In genomic region chr22:36378080-36378788, GRCh38 we compare ENCODE assay signal across 11 cellular contexts. TPM values are rescaled to one million over a fixed set of nuclear protein-coding genes. Genes with fewer than 3 reads are reported as not detected.
A peak's percentile ranks its signal among the peaks of the same experiment; 100 is the strongest.
DNase-seq lines count a peak whose midpoint lies in the region; ATAC-seq, FAIRE-seq and TF ChIP-seq lines count a peak whose summit lies in the region.
"Had no signal": no experiment of that assay in that cellular context is flagged by ENCODE, and none has a peak within 500 bp of the region (broad histone marks: within the 10 kb centered on the region; RNA-seq: fewer than 3 reads in every experiment).

No MANE protein-coding gene starts in this region.

- TF ChIP-seq CTCF in liver (IDR thresholded peaks at IDR 0.05; ENCODE audit: low read depth, low read length, missing input control) (no peak), HepG2 (CRISPR knock-in tag; IDR thresholded peaks at IDR 0.05) (no peak), colonic mucosa (IDR thresholded peaks at IDR 0.05) (no peak), nephron (IDR thresholded peaks at IDR 0.05; ENCODE audit: unreplicated experiment in 3 of 3) (no peak)

- H3K4me3 ChIP-seq in liver (ENCODE audit: low read depth in 1 of 3, low read length in 3 of 3) (no peak overlapping the region), HepG2 (replicated peaks in 1 of 3; ENCODE audit: insufficient read depth in 1 of 3, low read depth in 2 of 3, low read length in 3 of 3) (no peak overlapping the region), colonic mucosa (no peak overlapping the region), aorta (ENCODE audit: low read length in 2 of 2) (no peak overlapping the region)
- H3K4me3 ChIP-seq: SJCRH30 had no signal

- no peak for TF ChIP-seq POLR2A in HepG2 (IDR thresholded peaks at IDR 0.05; ENCODE audit: insufficient read depth in 1 of 2, low read depth in 2 of 2, low read length in 2 of 2)

- peaks cover 90% of the 10 kb centered on the region for H3K79me2 ChIP-seq in HepG2 (ENCODE audit: insufficient read depth, low read length)

- H3K27me3 ChIP-seq in liver (ENCODE audit: control insufficient read depth in 4 of 4, insufficient read depth in 4 of 4, low read length in 3 of 4) = no peaks in the 10 kb centered on the region
- no peaks in the 10 kb centered on the region for H3K27me3 ChIP-seq in HepG2 (ENCODE audit: control insufficient read depth in 1 of 2, insufficient read depth in 2 of 2, low read length in 2 of 2)
- H3K27me3 ChIP-seq in colonic mucosa = no peaks in the 10 kb centered on the region
- no peaks in the 10 kb centered on the region for H3K27me3 ChIP-seq in aorta (ENCODE audit: control insufficient read depth in 1 of 2, insufficient read depth in 2 of 2, low read length in 1 of 2)
- H3K27me3 ChIP-seq: SJCRH30 had no signal

- peaks cover 49% of the 10 kb centered on the region for H4K20me1 ChIP-seq in HepG2 (ENCODE audit: insufficient read depth, low read length)

- peaks cover 0 to 4% (median 0%) of the 10 kb centered on the region in 4 donors for H3K36me3 ChIP-seq in liver (ENCODE audit: control insufficient read depth in 4 of 4, insufficient read depth in 3 of 4, low read depth in 1 of 4, low read length in 3 of 4)
- H3K36me3 ChIP-seq in HepG2 (replicated peaks in 1 of 2; ENCODE audit: control insufficient read depth in 1 of 2, insufficient read depth in 2 of 2, low read length in 2 of 2) = peaks cover 12 to 33% of the 10 kb centered on the region in 2 experiments
- no peaks in the 10 kb centered on the region for H3K36me3 ChIP-seq in colonic mucosa
- peaks cover 0 to 2% of the 10 kb centered on the region in 2 donors for H3K36me3 ChIP-seq in aorta (ENCODE audit: control insufficient read depth in 1 of 2, insufficient read depth in 2 of 2, low read length in 1 of 2)

- no peak overlapping the region for H2AFZ ChIP-seq in HepG2 (ENCODE audit: low read length)

- peaks cover 20% of the 10 kb centered on the region for H3K36me3 Mint-ChIP-seq in nephron (ENCODE audit: low read depth)

- no peak for FAIRE-seq in HepG2 (lab: Jason Lieb, UNC)

- H3K4me3 Mint-ChIP-seq in nephron = no peak overlapping the region

- no peak for TF ChIP-seq EP300 in HepG2 (IDR thresholded peaks at IDR 0.05; ENCODE audit: low read depth in 2 of 2, low read length in 2 of 2)
- TF ChIP-seq EP300 in HepG2 (CRISPR knock-in tag; IDR thresholded peaks at IDR 0.05; ENCODE audit: borderline replicate concordance) = no peak

- H3K27ac Mint-ChIP-seq in nephron = peak overlapping the region; percentile 68 to 90 (median 71)

- in situ Hi-C loops in HepG2 (cut with HindIII; ENCODE audit: extremely low pct_ligation_motif_present, low pct_unique_long_range_greater_than_20kb) = no loop called here

- intact Hi-C loops in HepG2 (cut with micrococcal nuclease; ENCODE audit: unreplicated experiment) = no loop called here
- intact Hi-C loops in colonic mucosa (cut with DNase I) = loop anchor here (5.0 kb wide), 1 partner anchor 46 kb away; no protein-coding TSS in a partner anchor
- intact Hi-C loops in aorta (cut with DNase I) = no loop called here

- WGBS in liver = 61% methylated on average over 13 of the region's 13 CpGs
- 97% methylated on average over 13 of the region's 13 CpGs for WGBS in HepG2 (ENCODE audit: low lambda C conversion rate)
- WGBS in aorta, 2 donors = 7% methylated on average over 13 of the region's 13 CpGs

- DNase-seq in HepG2 (ENCODE audit: low spot score) (no peak), colonic mucosa (no peak), aorta (no peak), NCI-H748 (lab: John Stamatoyannopoulos, UW; ENCODE audit: unreplicated experiment) (no peak), NCI-H1105 (lab: John Stamatoyannopoulos, UW) (no peak)
- DNase-seq: NCI-H1048, SJCRH30, substantia nigra had no signal

- H3K4me1 ChIP-seq in liver (ENCODE audit: control insufficient read depth in 4 of 4, insufficient read depth in 4 of 4, low read length in 3 of 4) (peaks cover 19 to 57% (median 41%) of the 10 kb centered on the region in 4 donors), HepG2 (ENCODE audit: insufficient read depth, low read length) (peaks cover 31% of the 10 kb centered on the region), colonic mucosa (peaks cover 32% of the 10 kb centered on the region), aorta (ENCODE audit: control insufficient read depth in 1 of 2, insufficient read depth in 2 of 2, low read length in 2 of 2) (peaks cover 6 to 13% of the 10 kb centered on the region in 2 donors)

- H3K27ac ChIP-seq in liver (ENCODE audit: low read depth in 1 of 2, low read length in 2 of 2) (peak overlapping the region; percentile 36 to 62), HepG2 (ENCODE audit: extremely low read length, insufficient read depth, low read length) (no peak overlapping the region), colonic mucosa (peak overlapping the region; percentile 66), aorta (ENCODE audit: low read depth in 1 of 2, low read length in 2 of 2) (peak overlapping the region; percentile 43 to 94)
- H3K27ac ChIP-seq: SJCRH30 had no signal

- H3K4me2 ChIP-seq in HepG2 (ENCODE audit: low read depth, low read length) = no peak overlapping the region

- H3K9ac ChIP-seq in liver (ENCODE audit: low read depth in 1 of 2, low read length in 2 of 2) (no peak overlapping the region), HepG2 (ENCODE audit: insufficient read depth, low read depth, low read length) (no peak overlapping the region), colonic mucosa (ENCODE audit: low read depth in 2 of 2, low read length in 2 of 2) (no peak overlapping the region)

- peaks cover 24% of the 10 kb centered on the region for H3K4me1 Mint-ChIP-seq in nephron

- H3K9me3 ChIP-seq in liver (ENCODE audit: control insufficient read depth in 4 of 4, low read length in 3 of 4) (no peaks in the 10 kb centered on the region), HepG2 (ENCODE audit: low read length) (no peaks in the 10 kb centered on the region), colonic mucosa (no peaks in the 10 kb centered on the region), aorta (ENCODE audit: control insufficient read depth, low read length) (no peaks in the 10 kb centered on the region)
- H3K9me3 ChIP-seq: SJCRH30 had no signal

- CTCF ChIA-PET in HepG2 (lab: Yijun Ruan, JAX; ENCODE audit: low intra/inter-chr PET ratio, low total read pairs) = no interaction called here

- POLR2A ChIA-PET in HepG2 (lab: Yijun Ruan, JAX) = interaction anchor here (1.2 to 1.7 kb wide), 3 partner anchors 10 to 35 kb away, joined by 3 read pairs; partner anchors contain the start of gene MYH9

- TF ChIP-seq RAD21 in liver (IDR thresholded peaks at IDR 0.05) (no peak), HepG2 (CRISPR knock-in tag; IDR thresholded peaks at IDR 0.05) (no peak)

- H3K9me3 Mint-ChIP-seq in nephron = no peaks in the 10 kb centered on the region

- no TSS peak for BruUV-seq in HepG2 (replicated peaks; lab: Mats Ljungman, UMichigan)

- ATAC-seq in HepG2 = no peak
- ATAC-seq in aorta (ENCODE audit: low FRiP score) = peak; percentile 55
- ATAC-seq in esophagus mucosa = no peak

- no peaks in the 10 kb centered on the region for H3K27me3 Mint-ChIP-seq in nephron (ENCODE audit: low read depth)

TF ChIP-seq in liver, 16 proteins besides CTCF, POLR2A, EP300 and RAD21 (continues in another document):
- TF ChIP-seq YY1 (IDR thresholded peaks at IDR 0.05) (no peak), EGR1 (IDR thresholded peaks at IDR 0.05; ENCODE audit: low read depth in 2 of 2) (no peak), TAF1 (conservative IDR thresholded peaks at IDR 0.05) (no peak), HNF4A (conservative IDR thresholded peaks at IDR 0.05) (no peak), GABPA (IDR thresholded peaks at IDR 0.05 in 1 of 2, conservative IDR thresholded peaks at IDR 0.05 in 1 of 2) (no peak), MAX (IDR thresholded peaks at IDR 0.05) (no peak)

TF ChIP-seq in HepG2, 621 proteins besides CTCF, POLR2A, EP300 and RAD21 (continues in another document):
- TF ChIP-seq ZNF33B (CRISPR knock-in tag; IDR thresholded peaks at IDR 0.05) (no peak), FOXC1 (CRISPR knock-in tag; IDR thresholded peaks at IDR 0.05; ENCODE audit: borderline replicate concordance) (no peak), ZNF790 (CRISPR knock-in tag; IDR thresholded peaks at IDR 0.05; ENCODE audit: borderline replicate concordance) (no peak)
- TF ChIP-seq, protein P1, sequence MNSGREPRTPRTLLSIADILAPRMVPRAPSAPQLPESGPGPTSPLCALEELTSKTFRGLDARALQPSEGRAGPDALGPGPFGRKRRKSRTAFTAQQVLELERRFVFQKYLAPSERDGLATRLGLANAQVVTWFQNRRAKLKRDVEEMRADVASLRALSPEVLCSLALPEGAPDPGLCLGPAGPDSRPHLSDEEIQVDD (CRISPR knock-in tag; IDR thresholded peaks at IDR 0.05; ENCODE audit: borderline replicate concordance) = no peak

RNA-seq across cellular contexts. Expression of gene MYH9, which starts 9.5 kb away (rescaled TPM):
- total RNA-seq in liver (100 to 1,000 TPM; 123 to 150 TPM), HepG2 (2016; rRNA removed; fragmentation: Illumina TruSeq; extraction: Trizol) (98.5 and 125 TPM in 2 replicates), colonic mucosa (100 to 1,000 TPM; 711 to 719 TPM), aorta (1,000 to 10,000 TPM; 1,564 to 1,890 TPM), esophagus mucosa (487 TPM)
- polyA plus RNA-seq in liver (10 to 100 TPM; 32.3 to 74.1 TPM), HepG2 (2011; rRNA removed) (50.7 and 60.6 TPM in 2 replicates), aorta (100 to 1,000 TPM; 170 to 572 TPM)
- 28.5 and 28.7 TPM in 2 replicates for total RNA-seq in HepG2 (2016; cell fraction: cytosol; rRNA removed; fragmentation: Illumina TruSeq; extraction: Trizol; ENCODE audit: low read depth)
- 92.9 and 102 TPM in 2 replicates for total RNA-seq in HepG2 (2016; cell fraction: insoluble cytoplasmic fraction; rRNA removed; fragmentation: Illumina TruSeq; extraction: Trizol)
- 39.3 and 47.1 TPM in 2 replicates for total RNA-seq in HepG2 (2016; cell fraction: membrane; rRNA removed; fragmentation: Illumina TruSeq; extraction: Trizol)
- total RNA-seq in HepG2 (2016; cell fraction: nucleus; rRNA removed; fragmentation: Illumina TruSeq; extraction: Trizol) = 73.0 and 81.6 TPM in 2 replicates
- polyA plus RNA-seq in HepG2 (2011; cell fraction: cytosol; rRNA removed) = 31.6 and 39.3 TPM in 2 replicates
- 68.4 and 91.3 TPM in 2 replicates for polyA plus RNA-seq in HepG2 (2011; cell fraction: nucleus; rRNA removed)
- 88.3 and 93.4 TPM in 2 replicates for polyA plus RNA-seq in HepG2 (2012)
- polyA plus RNA-seq in HepG2 (2016; cell fraction: cytosol; fragmentation: Illumina TruSeq; extraction: Trizol; ENCODE audit: low read depth) = 3.6 and 4.2 TPM in 2 replicates
- 72.0 and 110 TPM in 2 replicates for polyA plus RNA-seq in HepG2 (2016; cell fraction: insoluble cytoplasmic fraction; fragmentation: Illumina TruSeq; extraction: Trizol; ENCODE audit: low read depth)
- 8.1 and 11.6 TPM in 2 replicates for polyA plus RNA-seq in HepG2 (2016; cell fraction: membrane; fragmentation: Illumina TruSeq; extraction: Trizol; ENCODE audit: low read depth)
- 106 and 113 TPM in 2 replicates for polyA plus RNA-seq in HepG2 (2016; cell fraction: nucleus; fragmentation: Illumina TruSeq; extraction: Trizol; ENCODE audit: insufficient read depth, low read depth)
- 124 and 180 TPM in 2 replicates for polyA minus RNA-seq in HepG2 (2011; rRNA and poly(A)+ RNA removed; ENCODE audit: low replicate concordance)
- 125 and 176 TPM in 2 replicates for polyA minus RNA-seq in HepG2 (2011; cell fraction: cytosol; rRNA and poly(A)+ RNA removed)
- 61.9 and 97.5 TPM in 2 replicates for polyA minus RNA-seq in HepG2 (2011; cell fraction: nucleus; rRNA and poly(A)+ RNA removed)
